Comparison of ENCODE assay signal across 16 cellular contexts in the genomic region with DNA sequence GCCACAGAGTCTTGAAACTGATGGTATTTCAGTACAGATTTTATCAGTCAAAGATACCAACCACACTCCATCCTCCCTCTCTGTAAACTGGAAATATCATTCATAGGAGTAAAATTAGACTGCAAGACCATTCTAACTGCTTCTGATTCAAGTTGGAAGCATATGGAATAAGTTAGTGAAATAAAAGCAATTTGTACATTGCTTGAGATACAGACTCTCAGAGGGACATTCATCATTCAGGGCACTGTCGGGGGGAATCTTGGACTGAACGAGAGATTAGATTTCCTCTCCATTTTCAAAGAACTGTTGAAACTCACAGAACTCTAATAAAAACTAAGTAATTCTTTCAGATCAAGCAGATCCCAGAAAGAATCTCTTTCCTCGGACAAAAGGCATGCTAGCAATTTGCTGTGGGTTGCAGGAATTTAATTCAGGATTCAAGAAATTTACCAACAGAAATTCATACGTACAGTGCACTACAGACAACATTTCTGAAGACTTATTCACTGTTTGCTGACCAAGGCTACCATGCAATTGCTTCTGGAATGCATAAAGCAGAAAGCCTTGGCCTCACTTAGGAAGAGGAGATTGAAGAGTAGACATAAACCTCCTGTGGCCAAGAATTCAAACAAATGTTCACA. TPM values are rescaled to one million over a fixed set of nuclear protein-coding genes. Genes with fewer than 3 reads are reported as not detected.
DNase-seq lines count a peak whose midpoint lies in the region; ATAC-seq, FAIRE-seq and TF ChIP-seq lines count a peak whose summit lies in the region.
"Had no signal": no experiment of that assay in that cellular context is flagged by ENCODE, and none has a peak within 500 bp of the region (broad histone marks: within the 10 kb centered on the region; RNA-seq: fewer than 3 reads in every experiment).

No MANE protein-coding gene starts in this region.

- H4K8ac ChIP-seq in mesenchymal stem cell (ENCODE audit: low read length) = no peak overlapping the region

- H3K27ac ChIP-seq in AG04450 (ENCODE audit: low read depth, low read length) (peak overlapping the region; percentile 86), mesenchymal stem cell (ENCODE audit: low read length, poor library complexity, severe bottlenecking) (peak overlapping the region; percentile 85), sigmoid colon (no peak overlapping the region)
- H3K27ac ChIP-seq: BLaER1 treated with 17β-estradiol and CSF1 and Interleukin-3, amounts not matched to agents 10 nM and 100 nM; uterus had no signal

- H3K27me3 ChIP-seq in AG04450 (ENCODE audit: control insufficient read depth, insufficient read depth, low read length) = no peaks in the 10 kb centered on the region
- no peaks in the 10 kb centered on the region for H3K27me3 ChIP-seq in mesenchymal stem cell (ENCODE audit: control insufficient read depth in 1 of 2, insufficient read depth in 1 of 2, low read length in 2 of 2)
- no peaks in the 10 kb centered on the region for H3K27me3 ChIP-seq in sigmoid colon
- H3K27me3 ChIP-seq: BLaER1 treated with 17β-estradiol and CSF1 and Interleukin-3, amounts not matched to agents 10 nM and 100 nM; uterus had no signal

- no peak overlapping the region for H2BK120ac ChIP-seq in mesenchymal stem cell (ENCODE audit: low read depth, low read length)

- H2AFZ ChIP-seq in mesenchymal stem cell (ENCODE audit: low read depth, low read length) = no peak overlapping the region

- no peak overlapping the region for H3K4me2 ChIP-seq in mesenchymal stem cell (ENCODE audit: low read length, poor library complexity, severe bottlenecking)
- H3K4me2 ChIP-seq: BLaER1 treated with 17β-estradiol and CSF1 and Interleukin-3, amounts not matched to agents 10 nM and 100 nM had no signal

- no peaks in the 10 kb centered on the region for H3K9me3 Mint-ChIP-seq in chondrocyte (ENCODE audit: low read depth)
- no peaks in the 10 kb centered on the region for H3K9me3 Mint-ChIP-seq in activated naive CD4-positive, alpha-beta T cell treated with anti-CD3 and anti-CD28 coated beads, Interleukin-2, amount 50 U/mL, for 72 hours
- H3K9me3 Mint-ChIP-seq: activated T-cell treated with anti-CD3 and anti-CD28 coated beads, Interleukin-2, amount 50 U/mL, for 24 hours; effector memory CD8-positive, alpha-beta T cell had no signal

- peak; percentile 52 for FAIRE-seq in HTR-8/SVneo (lab: Jason Lieb, UNC)

- no peaks in the 10 kb centered on the region for H3K9me3 ChIP-seq in AG04450 (ENCODE audit: control insufficient read depth, insufficient read depth, low read length)
- H3K9me3 ChIP-seq in mesenchymal stem cell (ENCODE audit: control insufficient read depth, low read length) = no peaks in the 10 kb centered on the region
- H3K9me3 ChIP-seq in sigmoid colon = no peaks in the 10 kb centered on the region
- H3K9me3 ChIP-seq: uterus had no signal

- H3K27me3 Mint-ChIP-seq in chondrocyte (ENCODE audit: low read depth) = no peaks in the 10 kb centered on the region

- peaks cover 13% of the 10 kb centered on the region for H3K4me1 Mint-ChIP-seq in chondrocyte (ENCODE audit: low read depth)
- H3K4me1 Mint-ChIP-seq: activated CD4-positive, alpha-beta T cell treated with anti-CD3 and anti-CD28 coated beads for 36 hours had no signal

- no peaks in the 10 kb centered on the region for H3K79me1 ChIP-seq in mesenchymal stem cell (replicated peaks; ENCODE audit: low read length, poor library complexity, severe bottlenecking)

- H3K18ac ChIP-seq in mesenchymal stem cell (ENCODE audit: low read depth in 1 of 2, low read length in 2 of 2) = no peak overlapping the region

- CTCF ChIA-PET in AG04450 (lab: Charles Lee) = interaction anchor here (2.3 kb wide), 1 partner anchor 331 kb away, joined by 7 read pairs; no protein-coding TSS in a partner anchor

- no peaks in the 10 kb centered on the region for H3K36me3 Mint-ChIP-seq in chondrocyte (ENCODE audit: low read depth)
- H3K36me3 Mint-ChIP-seq in activated naive CD4-positive, alpha-beta T cell treated with anti-CD3 and anti-CD28 coated beads, Interleukin-2, amount 50 U/mL, for 72 hours = no peaks in the 10 kb centered on the region

- H2BK5ac ChIP-seq in mesenchymal stem cell (ENCODE audit: low read depth, low read length, poor library complexity, severe bottlenecking) = peak overlapping the region; percentile 36

- no peak overlapping the region for H3K4ac ChIP-seq in mesenchymal stem cell (ENCODE audit: low read depth in 1 of 2, low read length in 2 of 2)

- H3K4me1 ChIP-seq in mesenchymal stem cell (ENCODE audit: control insufficient read depth, insufficient read depth, low read depth, low read length) (peaks cover 3% of the 10 kb centered on the region), sigmoid colon (peaks cover 0 to 15% (median 6%) of the 10 kb centered on the region in 4 donors)
- H3K4me1 ChIP-seq: BLaER1 treated with 17β-estradiol and CSF1 and Interleukin-3, amounts not matched to agents 10 nM and 100 nM had no signal

- ATAC-seq in activated naive CD4-positive, alpha-beta T cell treated with anti-CD3 and anti-CD28 coated beads, Interleukin-2, amount 50 U/mL, for 72 hours = no peak
- no peak for ATAC-seq in GM18498 (IDR thresholded peaks at IDR 0.05; ENCODE audit: unreplicated experiment)
- ATAC-seq: activated CD4-positive, alpha-beta T cell treated with anti-CD3 and anti-CD28 coated beads for 36 hours; effector memory CD8-positive, alpha-beta T cell had no signal

- DNase-seq in AG04450 (ENCODE audit: low read depth, low spot score) (peak; percentile 83), HTR-8/SVneo (ENCODE audit: insufficient read length, low spot score) (no peak), chondrocyte (ENCODE audit: low spot score) (no peak), mesenchymal stem cell (peak; percentile 76), GDM1 (lab: John Stamatoyannopoulos, UW) (no peak), sigmoid colon (no peak)
- no peak for DNase-seq in activated naive CD4-positive, alpha-beta T cell treated with anti-CD3 and anti-CD28 coated beads, Interleukin-2, amount 50 U/mL, for 72 hours (ENCODE audit: low spot score in 2 of 2)
- DNase-seq: activated CD4-positive, alpha-beta T cell treated with anti-CD3 and anti-CD28 coated beads for 36 hours; activated T-cell treated with anti-CD3 and anti-CD28 coated beads, Interleukin-2, amount 50 U/mL, for 24 hours; anterior cingulate cortex; effector memory CD8-positive, alpha-beta T cell; SW 1271; uterus had no signal

- H2BK15ac ChIP-seq in mesenchymal stem cell (ENCODE audit: low read depth, poor library complexity, severe bottlenecking) = no peak overlapping the region

- H3K23ac ChIP-seq in mesenchymal stem cell (ENCODE audit: low read length in 2 of 2) = no peak overlapping the region

- H3K36me3 ChIP-seq in mesenchymal stem cell (ENCODE audit: control insufficient read depth in 1 of 2, insufficient read depth in 2 of 2, low read depth in 1 of 2, low read length in 2 of 2) = peaks cover 0 to 95% of the 10 kb centered on the region in 2 experiments
- H3K36me3 ChIP-seq in sigmoid colon = no peaks in the 10 kb centered on the region
- H3K36me3 ChIP-seq: BLaER1 treated with 17β-estradiol and CSF1 and Interleukin-3, amounts not matched to agents 10 nM and 100 nM; uterus had no signal

- H4K91ac ChIP-seq in mesenchymal stem cell (ENCODE audit: low read length) = no peak overlapping the region

- TF ChIP-seq CTCF in AG04450 (IDR thresholded peaks at IDR 0.05; ENCODE audit: low read depth, low read length) = no peak
- no peak for TF ChIP-seq CTCF in chondrocyte (IDR thresholded peaks at IDR 0.05)
- TF ChIP-seq CTCF in sigmoid colon (IDR thresholded peaks at IDR 0.05) = no peak

- H3K9ac ChIP-seq in mesenchymal stem cell (ENCODE audit: low read length) = peak overlapping the region; percentile 66
- H3K9ac ChIP-seq: BLaER1 treated with 17β-estradiol and CSF1 and Interleukin-3, amounts not matched to agents 10 nM and 100 nM had no signal

- no peak overlapping the region for H2BK12ac ChIP-seq in mesenchymal stem cell (ENCODE audit: low read length in 2 of 2)

- POLR2A ChIA-PET in AG04450 (lab: Yijun Ruan, JAX) = no interaction called here

- intact Hi-C loops in sigmoid colon (cut with DNase I) = no loop called here

- peak overlapping the region; percentile 74 for H3K27ac Mint-ChIP-seq in chondrocyte (ENCODE audit: unreplicated experiment)
- H3K27ac Mint-ChIP-seq in activated naive CD4-positive, alpha-beta T cell treated with anti-CD3 and anti-CD28 coated beads, Interleukin-2, amount 50 U/mL, for 72 hours = no peak overlapping the region
- H3K27ac Mint-ChIP-seq: activated CD4-positive, alpha-beta T cell treated with anti-CD3 and anti-CD28 coated beads for 36 hours; activated T-cell treated with anti-CD3 and anti-CD28 coated beads, Interleukin-2, amount 50 U/mL, for 24 hours; effector memory CD8-positive, alpha-beta T cell had no signal

- TF ChIP-seq POLR2A in sigmoid colon (IDR thresholded peaks at IDR 0.05) = no peak

- no peak overlapping the region for H3K4me3 ChIP-seq in AG04450 (ENCODE audit: low read depth, low read length)
- peak overlapping the region in 1 of 2 experiments; percentile 7 for H3K4me3 ChIP-seq in mesenchymal stem cell (ENCODE audit: insufficient read depth in 1 of 2, low read depth in 1 of 2, low read length in 2 of 2)
- H3K4me3 ChIP-seq in sigmoid colon = no peak overlapping the region
- H3K4me3 ChIP-seq: BLaER1 treated with 17β-estradiol and CSF1 and Interleukin-3, amounts not matched to agents 10 nM and 100 nM; lung; uterus had no signal

- H2AK5ac ChIP-seq in mesenchymal stem cell (ENCODE audit: low read length, severe bottlenecking) = peak overlapping the region; percentile 43

- H3K14ac ChIP-seq in mesenchymal stem cell (ENCODE audit: low read length in 2 of 2) = no peak overlapping the region

- TF ChIP-seq EP300 in sigmoid colon (IDR thresholded peaks at IDR 0.05) = no peak

- no peak overlapping the region for H3K4me3 Mint-ChIP-seq in chondrocyte (ENCODE audit: unreplicated experiment)
- H3K4me3 Mint-ChIP-seq: activated CD4-positive, alpha-beta T cell treated with anti-CD3 and anti-CD28 coated beads for 36 hours; activated T-cell treated with anti-CD3 and anti-CD28 coated beads, Interleukin-2, amount 50 U/mL, for 24 hours; effector memory CD8-positive, alpha-beta T cell had no signal

- WGBS in mesenchymal stem cell = 18% methylated on average over 4 of the region's 4 CpGs
- WGBS in sigmoid colon, 2 donors = 76 to 87% methylated on average over 4 of the region's 4 CpGs

RNA-seq across cellular contexts. Expression of a gene that starts 34.1 kb away (rescaled TPM):
- polyA plus RNA-seq in AG04450 (2011; rRNA removed) = 215 and 247 TPM in 2 replicates
- 171 and 216 TPM in 2 replicates for polyA minus RNA-seq in AG04450 (2011; rRNA and poly(A)+ RNA removed)
- total RNA-seq in chondrocyte = 1.4 to 2.9 TPM (median 1.6 TPM) in 3 replicates
- 79.7 TPM for polyA plus RNA-seq in mesenchymal stem cell (2013, experiment 1 of 2)
- 80.3 TPM for polyA plus RNA-seq in mesenchymal stem cell (2013, experiment 2 of 2)
- not detected for total RNA-seq in activated naive CD4-positive, alpha-beta T cell treated with anti-CD3 and anti-CD28 coated beads, Interleukin-2, amount 50 U/mL, for 72 hours
- total RNA-seq in sigmoid colon = 10 to 100 TPM in 3 of 4 donors, 1 to 10 TPM in 1; 7.8 to 26.5 (median 17.2) TPM
- 1 to 10 TPM in 2 of 3 donors, under 1 TPM in 1; 0.92 to 6.6 (median 1.8) TPM for polyA plus RNA-seq in sigmoid colon
- total RNA-seq: activated CD4-positive, alpha-beta T cell treated with anti-CD3 and anti-CD28 coated beads for 36 hours had no signal

Comparison
In these comparisons a context has a peak if more than half of its experiments do, and no peak if none do; other contexts are left out.
1. DNase-seq: peak in AG04450 (single experiment) and mesenchymal stem cell (single experiment); none in HTR-8/SVneo (single experiment), chondrocyte (single experiment), activated naive CD4-positive, alpha-beta T cell treated with anti-CD3 and anti-CD28 coated beads, Interleukin-2, amount 50 U/mL, for 72 hours (0 of 2), GDM1 (single experiment) and sigmoid colon (single experiment).
2. H3K27ac ChIP-seq: peak in AG04450 (single experiment) and mesenchymal stem cell (single experiment); none in sigmoid colon (0 of 4).